Comparison of ENCODE assay signal across 13 cellular contexts in genomic region chr18:23495723-23496440, GRCh38. TPM values are rescaled to one million over a fixed set of nuclear protein-coding genes. Genes with fewer than 3 reads are reported as not detected.
DNase-seq lines count a peak whose midpoint lies in the region; ATAC-seq and TF ChIP-seq lines count a peak whose summit lies in the region.
"Had no signal": no experiment of that assay in that cellular context is flagged by ENCODE, and none has a peak within 500 bp of the region (broad histone marks: within the 10 kb centered on the region; RNA-seq: fewer than 3 reads in every experiment).

No MANE protein-coding gene starts in this region.

- peaks cover 20% of the 10 kb centered on the region for H3K4me1 Mint-ChIP-seq in activated T-helper 1 cell treated with anti-CD3 and anti-CD28 coated beads, Interleukin-12 subunit alpha, Interleukin-12 subunit beta, Interleukin-2, Interleukin-4 antibody, amounts not matched to agents 30 ng/mL and 10 ng/mL and 1 ng/mL, durations not matched to agents 14 hours and 24 hours and 36 hours (ENCODE audit: low read depth)

- no peak for TF ChIP-seq CTCF in testis (IDR thresholded peaks at IDR 0.05)

- no peaks in the 10 kb centered on the region for H3K9me3 ChIP-seq in testis

- H3K4me1 ChIP-seq in testis: no peaks in the 10 kb centered on the region
- H3K4me1 ChIP-seq: psoas muscle had no signal

- no peak for TF ChIP-seq POLR2A in testis (IDR thresholded peaks at IDR 0.05)

- peak; percentile 74 for DNase-seq in COR-L47 (lab: John Stamatoyannopoulos, UW)
- DNase-seq in NCI-H1092 treated with DMSO at 0.1 percent for 48 hours (lab: John Stamatoyannopoulos, UW): peak; percentile 16
- peak; percentile 2 for DNase-seq in SHP77 treated with DMSO at 0.1 percent for 48 hours (lab: John Stamatoyannopoulos, UW)
- DNase-seq in left ventricle myocardium superior: peak; percentile 57
- DNase-seq in activated CD4-positive, CD25-positive, alpha-beta regulatory T cell treated with anti-CD3 and anti-CD28 coated beads, Interleukin-2, amount 50 U/mL, for 72 hours: no peak
- no peak for DNase-seq in testis
- no peak for DNase-seq in activated T-helper 1 cell treated with anti-CD3 and anti-CD28 coated beads, Interleukin-12 subunit alpha, Interleukin-12 subunit beta, Interleukin-2, Interleukin-4 antibody, amounts not matched to agents 30 ng/mL and 10 ng/mL and 1 ng/mL, durations not matched to agents 14 hours and 24 hours and 36 hours (ENCODE audit: low spot score)
- DNase-seq in GF-D8 (lab: John Stamatoyannopoulos, UW): no peak
- DNase-seq: caudate nucleus, kidney, psoas muscle had no signal

- H3K27me3 Mint-ChIP-seq in activated T-helper 1 cell treated with anti-CD3 and anti-CD28 coated beads, Interleukin-12 subunit alpha, Interleukin-12 subunit beta, Interleukin-2, Interleukin-4 antibody, amounts not matched to agents 30 ng/mL and 10 ng/mL and 1 ng/mL, durations not matched to agents 14 hours and 24 hours and 36 hours (ENCODE audit: insufficient read depth): no peaks in the 10 kb centered on the region
- H3K27me3 Mint-ChIP-seq: activated naive CD8-positive, alpha-beta T cell; type B pancreatic cell had no signal

- intact Hi-C loops in left ventricle myocardium superior (cut with micrococcal nuclease) (no loop called here), testis (cut with DNase I; ENCODE audit: low total_unique reads) (no loop called here)
- intact Hi-C loops in activated T-helper 1 cell treated with anti-CD3 and anti-CD28 coated beads, Interleukin-12 subunit alpha, Interleukin-12 subunit beta, Interleukin-2, Interleukin-4 antibody, amounts not matched to agents 30 ng/mL and 10 ng/mL and 1 ng/mL, durations not matched to agents 14 hours and 24 hours and 36 hours (cut with micrococcal nuclease): loop anchor here (5.0 kb wide), 1 partner anchor 331 kb away; no protein-coding TSS in a partner anchor

- H3K4me3 ChIP-seq in testis: no peak overlapping the region
- H3K4me3 ChIP-seq: psoas muscle had no signal

- no peaks in the 10 kb centered on the region for H3K36me3 ChIP-seq in testis (ENCODE audit: low read depth, missing control alignments)

- H3K36me3 Mint-ChIP-seq in activated T-helper 1 cell treated with anti-CD3 and anti-CD28 coated beads, Interleukin-12 subunit alpha, Interleukin-12 subunit beta, Interleukin-2, Interleukin-4 antibody, amounts not matched to agents 30 ng/mL and 10 ng/mL and 1 ng/mL, durations not matched to agents 14 hours and 24 hours and 36 hours (ENCODE audit: low read depth): no peaks in the 10 kb centered on the region
- H3K36me3 Mint-ChIP-seq: activated naive CD8-positive, alpha-beta T cell; type B pancreatic cell had no signal

- no peak overlapping the region for H3K27ac Mint-ChIP-seq in activated T-helper 1 cell treated with anti-CD3 and anti-CD28 coated beads, Interleukin-12 subunit alpha, Interleukin-12 subunit beta, Interleukin-2, Interleukin-4 antibody, amounts not matched to agents 30 ng/mL and 10 ng/mL and 1 ng/mL, durations not matched to agents 14 hours and 24 hours and 36 hours
- H3K27ac Mint-ChIP-seq: activated naive CD8-positive, alpha-beta T cell; type B pancreatic cell had no signal

- peak; percentile 94 for ATAC-seq in left ventricle myocardium superior
- ATAC-seq: psoas muscle had no signal

- H3K27ac ChIP-seq in testis: no peak overlapping the region
- H3K27ac ChIP-seq: psoas muscle had no signal

- no peaks in the 10 kb centered on the region for H3K27me3 ChIP-seq in testis

- peaks cover 3% of the 10 kb centered on the region for H3K9me3 Mint-ChIP-seq in activated T-helper 1 cell treated with anti-CD3 and anti-CD28 coated beads, Interleukin-12 subunit alpha, Interleukin-12 subunit beta, Interleukin-2, Interleukin-4 antibody, amounts not matched to agents 30 ng/mL and 10 ng/mL and 1 ng/mL, durations not matched to agents 14 hours and 24 hours and 36 hours

- 83 to 84% methylated on average over 12 of the region's 12 CpGs for WGBS in testis, 2 donors

- H3K4me3 Mint-ChIP-seq in activated T-helper 1 cell treated with anti-CD3 and anti-CD28 coated beads, Interleukin-12 subunit alpha, Interleukin-12 subunit beta, Interleukin-2, Interleukin-4 antibody, amounts not matched to agents 30 ng/mL and 10 ng/mL and 1 ng/mL, durations not matched to agents 14 hours and 24 hours and 36 hours: no peak overlapping the region
- H3K4me3 Mint-ChIP-seq: activated naive CD8-positive, alpha-beta T cell; type B pancreatic cell had no signal

RNA-seq across cellular contexts. Expression of gene RMC1, which starts 7.4 kb away (rescaled TPM):
- total RNA-seq in left ventricle myocardium superior: 12.6 TPM
- 10 to 100 TPM; 33.5 to 44.2 TPM for total RNA-seq in testis
- 51.5 TPM for polyA plus RNA-seq in testis (ENCODE audit: insufficient read depth, low read depth, low replicate concordance)
- total RNA-seq in activated T-helper 1 cell treated with anti-CD3 and anti-CD28 coated beads, Interleukin-12 subunit alpha, Interleukin-12 subunit beta, Interleukin-2, Interleukin-4 antibody, amounts not matched to agents 30 ng/mL and 10 ng/mL and 1 ng/mL, durations not matched to agents 14 hours and 24 hours and 36 hours: 56.3 and 56.7 TPM in 2 replicates

RNA-seq across cellular contexts. Expression of gene RIOK3, which starts 42.8 kb away (rescaled TPM):
- total RNA-seq in left ventricle myocardium superior (54.8 TPM), testis (10 to 100 TPM; 41.7 to 68.7 TPM)
- 76.8 TPM for polyA plus RNA-seq in testis (ENCODE audit: insufficient read depth, low read depth, low replicate concordance)
- 40.8 and 52.2 TPM in 2 replicates for total RNA-seq in activated T-helper 1 cell treated with anti-CD3 and anti-CD28 coated beads, Interleukin-12 subunit alpha, Interleukin-12 subunit beta, Interleukin-2, Interleukin-4 antibody, amounts not matched to agents 30 ng/mL and 10 ng/mL and 1 ng/mL, durations not matched to agents 14 hours and 24 hours and 36 hours

Comparison
In these comparisons a context has a peak if more than half of its experiments do, and no peak if none do; other contexts are left out.
1. DNase-seq: peak in COR-L47 (single experiment), NCI-H1092 treated with DMSO at 0.1 percent for 48 hours (single experiment), SHP77 treated with DMSO at 0.1 percent for 48 hours (single experiment) and left ventricle myocardium superior (single experiment); none in activated CD4-positive, CD25-positive, alpha-beta regulatory T cell treated with anti-CD3 and anti-CD28 coated beads, Interleukin-2, amount 50 U/mL, for 72 hours (single experiment), testis (single experiment), activated T-helper 1 cell treated with anti-CD3 and anti-CD28 coated beads, Interleukin-12 subunit alpha, Interleukin-12 subunit beta, Interleukin-2, Interleukin-4 antibody, amounts not matched to agents 30 ng/mL and 10 ng/mL and 1 ng/mL, durations not matched to agents 14 hours and 24 hours and 36 hours (single experiment) and GF-D8 (single experiment).